ENCODE assay signal across 8 cellular contexts in genomic region chr3:119322523-119323400, GRCh38. TPM values are rescaled to one million over a fixed set of nuclear protein-coding genes. Genes with fewer than 3 reads are reported as not detected.
DNase-seq lines count a peak whose midpoint lies in the region; ATAC-seq and TF ChIP-seq lines count a peak whose summit lies in the region.

No MANE protein-coding gene starts in this region.

- H3K27ac ChIP-seq in layer of hippocampus (ENCODE audit: low read depth, low read length): peak overlapping the region; percentile 82

- no peaks in the 10 kb centered on the region for H3K27me3 ChIP-seq in layer of hippocampus (ENCODE audit: control insufficient read depth, insufficient read depth, low read length)

- TF ChIP-seq POLR2A in GM18951 (IDR thresholded peaks at IDR 0.05; ENCODE audit: extremely low read depth, insufficient read depth, insufficient read length): peak; percentile 78

- peak; percentile 88 for ATAC-seq in HG03159 (IDR thresholded peaks at IDR 0.05; ENCODE audit: unreplicated experiment)

- in situ Hi-C loops in GM18951 (cut with MboI; ENCODE audit: low sequenced_read_pairs, unreplicated experiment): no loop called here

- DNase-seq in AG10803 (ENCODE audit: low read depth) (peak; percentile 76), NCI-H446 treated with DMSO at 0.1 percent for 48 hours (lab: John Stamatoyannopoulos, UW) (peak; percentile 69), cerebellum (ENCODE audit: low spot score) (peak; percentile 7)
- peak; percentile 89 for DNase-seq in activated CD4-positive, CD25-positive, alpha-beta regulatory T cell treated with anti-CD3 and anti-CD28 coated beads, Interleukin-2, amount 50 U/mL, for 72 hours
- DNase-seq in stimulated activated CD4-positive, alpha-beta T cell treated with anti-CD3 and anti-CD28 coated beads, Interleukin-1b, Interleukin-23, amount 100 ng/mL, for 4 hours (ENCODE audit: low read depth in 2 of 2): peak; percentile 92 to 93

- H3K4me3 ChIP-seq in AG10803 (ENCODE audit: low read length): peak overlapping the region; percentile 72

- TF ChIP-seq CTCF in AG10803 (conservative IDR thresholded peaks at IDR 0.05; ENCODE audit: low read length): no peak; the same call in 1 of the 2 replicates

RNA-seq across cellular contexts. Expression of gene ARHGAP31, which starts 28.6 kb away (rescaled TPM):
- 11.9 TPM for total RNA-seq in cerebellum

Comparison
In these comparisons a context has a peak if more than half of its experiments do, and no peak if none do; other contexts are left out.
1. Peak in every context shown above with its lines: DNase-seq, ATAC-seq, H3K4me3 ChIP-seq and H3K27ac ChIP-seq.
2. DNase-seq: peak in every context shown above with its lines; median percentile 92 in stimulated activated CD4-positive, alpha-beta T cell treated with anti-CD3 and anti-CD28 coated beads, Interleukin-1b, Interleukin-23, amount 100 ng/mL, for 4 hours; 89 in activated CD4-positive, CD25-positive, alpha-beta regulatory T cell treated with anti-CD3 and anti-CD28 coated beads, Interleukin-2, amount 50 U/mL, for 72 hours; 76 in AG10803; 69 in NCI-H446 treated with DMSO at 0.1 percent for 48 hours; 7 in cerebellum.